Comparison of ENCODE assay signal across 14 cellular contexts in the genomic region with DNA sequence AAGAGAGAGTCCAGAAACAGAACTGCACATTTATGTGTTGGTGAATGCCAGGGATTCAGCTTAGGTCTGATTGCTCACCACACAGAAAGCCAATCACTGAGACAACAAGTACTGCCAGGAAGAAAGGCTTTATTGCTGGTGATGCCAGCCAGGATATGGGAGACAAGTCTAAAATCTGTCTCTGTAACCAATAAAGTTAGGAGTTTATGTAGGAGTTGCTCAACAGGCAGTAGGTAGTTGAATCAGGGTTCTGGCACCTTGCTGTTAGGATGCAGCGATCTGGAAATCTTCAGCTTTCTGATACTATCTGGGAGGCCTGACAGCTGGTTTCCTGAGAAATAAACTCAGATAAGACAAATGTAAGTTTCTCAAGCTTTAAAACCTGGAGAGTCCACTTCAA.
DNase-seq lines count a peak whose midpoint lies in the region; ATAC-seq and TF ChIP-seq lines count a peak whose summit lies in the region.
"Had no signal": no experiment of that assay in that cellular context is flagged by ENCODE, and none has a peak within 500 bp of the region (broad histone marks: within the 10 kb centered on the region; RNA-seq: fewer than 3 reads in every experiment).

No MANE protein-coding gene starts in this region.

- no peak for TF ChIP-seq POLR2A in IMR-90 (IDR thresholded peaks at IDR 0.05; ENCODE audit: low read depth, low read length)

- no peak overlapping the region for H2BK20ac ChIP-seq in IMR-90 (ENCODE audit: low read depth, low read length)

- in situ Hi-C loops in IMR-90 (cut with MboI; ENCODE audit: low sequenced_read_pairs) = no loop called here

- H3K36me3 ChIP-seq in IMR-90 (ENCODE audit: control insufficient read depth, insufficient read depth, low read length) = no peaks in the 10 kb centered on the region
- H3K36me3 ChIP-seq: BE2C had no signal

- TF ChIP-seq CTCF in IMR-90 (conservative IDR thresholded peaks at IDR 0.05; ENCODE audit: low read depth, low read length) (no peak), fibroblast of villous mesenchyme (IDR thresholded peaks at IDR 0.05; ENCODE audit: insufficient read depth, low read depth, low read length) (no peak)

- no peaks in the 10 kb centered on the region for H3K79me1 ChIP-seq in IMR-90 (ENCODE audit: low read depth in 1 of 2, low read length in 2 of 2)

- H2BK120ac ChIP-seq in IMR-90 (ENCODE audit: low read depth, low read length) = no peak overlapping the region

- H4K91ac ChIP-seq in IMR-90 (ENCODE audit: insufficient read depth, low read depth, low read length) = no peak overlapping the region

- H2AFZ ChIP-seq in IMR-90 (replicated peaks; ENCODE audit: low read length, poor library complexity) = no peak overlapping the region

- CTCF ChIA-PET in IMR-90 (lab: Yijun Ruan, JAX) = no interaction called here

- WGBS in IMR-90 (ENCODE audit: extremely low coverage in 2 of 2, insufficient read length in 1 of 2), 2 experiments = no CpG with 5 or more reads among the region's 1 CpG

- dilution Hi-C loops in IMR-90 (cut with HindIII; ENCODE audit: low sequenced_read_pairs, unreplicated experiment) = no loop called here

- H2AK5ac ChIP-seq in IMR-90 (ENCODE audit: low read depth, low read length) = no peak overlapping the region; the same call in 1 of the 2 replicates

- no peak overlapping the region for H3K4ac ChIP-seq in IMR-90 (ENCODE audit: low read depth, low read length)

- BruUV-seq in IMR-90 (replicated peaks; lab: Mats Ljungman, UMichigan) = no TSS peak

- TF ChIP-seq RAD21 in IMR-90 (IDR thresholded peaks at IDR 0.05; ENCODE audit: low read length) = no peak

- DNase-seq in IMR-90 = no peak
- DNase-seq in fibroblast of villous mesenchyme (ENCODE audit: low read depth) = peak; percentile 83
- DNase-seq in islet precursor cell = no peak
- DNase-seq: BE2C; CD4-positive, alpha-beta memory T cell; DMS79 treated with DMSO at 0.1 percent for 48 hours; EL; KG1 had no signal

- H3K23ac ChIP-seq in IMR-90 (ENCODE audit: low read depth, low read length) = no peak overlapping the region

- 0 out of 2 replicates have a peak overlapping the region, but pooled peaks have one; percentile 30 for H3K14ac ChIP-seq in IMR-90 (replicated peaks; ENCODE audit: low read depth, low read length)

- no peak overlapping the region for H3K9ac ChIP-seq in IMR-90 (ENCODE audit: low read depth, low read length)

- no peak overlapping the region for H4K8ac ChIP-seq in IMR-90 (ENCODE audit: low read depth in 2 of 2, low read length in 2 of 2)

- H3K9me1 ChIP-seq in IMR-90 (ENCODE audit: insufficient read depth, low read length) = no peaks in the 10 kb centered on the region

- H4K5ac ChIP-seq in IMR-90 (ENCODE audit: low read depth, low read length) = no peak overlapping the region

- no peaks in the 10 kb centered on the region; the same call in 1 of the 2 replicates for H3K9me3 ChIP-seq in IMR-90 (ENCODE audit: control insufficient read depth, insufficient read depth, low read length)
- H3K9me3 ChIP-seq: A549, BE2C had no signal

- no peak overlapping the region for H2BK15ac ChIP-seq in IMR-90 (ENCODE audit: low read depth, low read length)

- intact Hi-C loops in IMR-90 (cut with micrococcal nuclease) = no loop called here

- no peaks in the 10 kb centered on the region for H3K27me3 ChIP-seq in IMR-90 (ENCODE audit: control insufficient read depth, insufficient read depth, low read length)
- H3K27me3 ChIP-seq: BE2C had no signal

- no peak overlapping the region for H3K4me2 ChIP-seq in IMR-90 (ENCODE audit: low read depth, low read length)
- H3K4me2 ChIP-seq: A549 had no signal

- H3K27ac ChIP-seq in IMR-90 (ENCODE audit: insufficient read depth, low read length) = no peak overlapping the region
- H3K27ac ChIP-seq: A549, C4-2B had no signal

- H3K4me1 ChIP-seq in IMR-90 (ENCODE audit: control insufficient read depth, insufficient read depth, low read length) = no peaks in the 10 kb centered on the region
- H3K4me1 ChIP-seq: A549, BE2C had no signal

- no peak overlapping the region for H3K18ac ChIP-seq in IMR-90 (ENCODE audit: low read depth, low read length)

- H2AK9ac ChIP-seq in IMR-90 (replicated peaks; ENCODE audit: low read depth, low read length, poor library complexity) = no peak overlapping the region

- H3K56ac ChIP-seq in IMR-90 (ENCODE audit: extremely low read depth, insufficient read depth, low read length) = no peak overlapping the region

- H3K4me3 ChIP-seq in IMR-90 (ENCODE audit: insufficient read depth, low read depth, low read length) = no peak overlapping the region
- H3K4me3 ChIP-seq in fibroblast of villous mesenchyme (ENCODE audit: low read depth, low read length) = no peak overlapping the region
- H3K4me3 ChIP-seq: A549 had no signal

- no peak overlapping the region for H2BK5ac ChIP-seq in IMR-90 (ENCODE audit: low read depth, low read length, poor library complexity, severe bottlenecking)

- no peak for ATAC-seq in IMR-90 (ENCODE audit: low read depth)
- no peak; the same call in 2 of the 3 replicates for ATAC-seq in SK-N-SH treated with all-trans-retinoic acid at 6 μM for 48 hours
- ATAC-seq in HG02678 (IDR thresholded peaks at IDR 0.05; ENCODE audit: unreplicated experiment) = no peak
- ATAC-seq in HG03095 (IDR thresholded peaks at IDR 0.05; ENCODE audit: unreplicated experiment) = no peak
- ATAC-seq: A549, HCT116 had no signal

- POLR2A ChIA-PET in IMR-90 (lab: Charles Lee; ENCODE audit: unreplicated experiment) = no interaction called here

- no peaks in the 10 kb centered on the region for H4K20me1 ChIP-seq in IMR-90 (ENCODE audit: insufficient read depth, low read length)

TF ChIP-seq in IMR-90, 13 proteins besides CTCF, POLR2A, EP300 and RAD21:
- TF ChIP-seq CEBPB (IDR thresholded peaks at IDR 0.05; ENCODE audit: low read depth, low read length) = no peak

TF ChIP-seq in SK-N-SH treated with all-trans-retinoic acid at 6 μM for 48 hours, 23 proteins besides CTCF, POLR2A, EP300 and RAD21:
- TF ChIP-seq ZFP3 (CRISPR knock-in tag; IDR thresholded peaks at IDR 0.05) = peak; percentile 86; the same call in 1 of the 2 replicates
- no peak for TF ChIP-seq ZNF565 (CRISPR knock-in tag; conservative IDR thresholded peaks at IDR 0.05; ENCODE audit: low read depth)
